1 cellular context compared by ENCODE assay signal in genomic region chr7:24972166-24972477, GRCh38.
TF ChIP-seq lines count a peak whose summit lies in the region.

No MANE protein-coding gene starts in this region.

TF ChIP-seq in HCT116, 20 proteins besides CTCF, POLR2A, EP300 and RAD21 (continued from another document):
- TF ChIP-seq ZBTB33 (IDR thresholded peaks at IDR 0.05; ENCODE audit: extremely low read depth, insufficient replicate concordance, low read length) (no peak), JUND (IDR thresholded peaks at IDR 0.05) (no peak), ZNF274 (IDR thresholded peaks at IDR 0.05; ENCODE audit: low read depth, low read length) (no peak), ELF1 (IDR thresholded peaks at IDR 0.05; ENCODE audit: borderline replicate concordance, low read depth) (no peak)
TF ChIP-seq in HCT116: peak in this region for 0.
